Comparison of ENCODE assay signal across 21 cellular contexts in the genomic region with DNA sequence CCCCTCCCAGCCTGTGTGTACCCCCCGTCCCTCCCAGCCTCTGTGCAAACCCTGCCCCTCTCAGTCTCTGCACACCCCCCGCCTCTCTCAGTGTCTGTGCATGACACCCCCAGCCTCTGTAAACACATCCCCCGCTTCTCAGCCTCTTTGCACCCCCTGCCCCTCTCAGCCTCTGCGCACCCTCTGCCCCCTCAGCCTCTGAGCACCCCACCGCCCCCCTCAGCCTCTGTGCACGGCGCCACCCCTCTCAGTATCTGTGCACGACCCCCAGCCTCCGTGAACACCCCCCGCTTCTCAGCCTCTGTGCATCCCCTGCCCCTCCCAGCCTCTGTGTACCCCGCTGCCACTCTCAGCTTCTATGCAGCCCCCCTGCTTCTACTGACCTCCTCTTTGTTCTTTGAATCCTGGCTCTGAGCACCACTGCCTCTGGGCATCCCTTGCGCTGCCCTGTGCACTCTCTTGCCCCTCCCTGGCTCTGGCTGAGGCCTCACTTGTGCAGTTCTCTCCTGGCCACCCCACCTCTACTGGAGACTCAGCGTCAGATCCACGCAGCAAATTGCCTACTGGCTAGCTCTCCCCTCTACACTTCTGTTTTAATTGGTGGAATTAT.
"Had no signal": no experiment of that assay in that cellular context is flagged by ENCODE, and none has a peak within 500 bp of the region (broad histone marks: within the 10 kb centered on the region; RNA-seq: fewer than 3 reads in every experiment).

No MANE protein-coding gene starts in this region.

- H3K4me1 ChIP-seq: colonic mucosa, esophagus squamous epithelium, gastroesophageal sphincter, pancreas, transverse colon, uterus had no signal

- H3K9me3 ChIP-seq: colonic mucosa, esophagus squamous epithelium, pancreas, thoracic aorta, transverse colon, uterus had no signal

- H3K36me3 ChIP-seq: colonic mucosa, esophagus squamous epithelium, gastroesophageal sphincter, pancreas, thoracic aorta, transverse colon, uterus had no signal

- H3K36me3 Mint-ChIP-seq: natural killer cell had no signal

- H3K27me3 ChIP-seq: colonic mucosa, pancreas, transverse colon, uterus had no signal

- H3K4me1 Mint-ChIP-seq: mesothelial cell of epicardium, natural killer cell had no signal

- H3K4me3 ChIP-seq: colonic mucosa, esophagus squamous epithelium, gastroesophageal sphincter, pancreas, smooth muscle cell, thoracic aorta, transverse colon, uterus had no signal

- DNase-seq: colonic mucosa; effector memory CD8-positive, alpha-beta T cell; esophagus squamous epithelium; foreskin fibroblast; glutamatergic neuron; islet precursor cell; natural killer cell; pancreas; right cardiac atrium; stimulated activated CD4-positive, alpha-beta T cell treated with anti-CD3 and anti-CD28 coated beads, Interleukin-2, amount 100 ng/mL, for 48 hours; stimulated activated naive CD4-positive, alpha-beta T cell treated with Interleukin-2 at 50 U/mL for 16 hours; transverse colon; uterus had no signal

- H3K27me3 Mint-ChIP-seq: progenitor cell of endocrine pancreas had no signal

- H3K27ac ChIP-seq: colonic mucosa, epithelial cell of prostate, esophagus squamous epithelium, gastroesophageal sphincter, pancreas, thoracic aorta, transverse colon, uterus had no signal

- H3K9me3 Mint-ChIP-seq: effector memory CD8-positive, alpha-beta T cell; natural killer cell; neural crest cell had no signal

- ATAC-seq: effector memory CD8-positive, alpha-beta T cell; gastroesophageal sphincter; left lobe of liver; natural killer cell; pancreas; right cardiac atrium had no signal

- H3K27ac Mint-ChIP-seq: effector memory CD8-positive, alpha-beta T cell; mesothelial cell of epicardium; natural killer cell; progenitor cell of endocrine pancreas had no signal

- H3K4me3 Mint-ChIP-seq: effector memory CD8-positive, alpha-beta T cell; mesothelial cell of epicardium; natural killer cell; neural crest cell had no signal
